ENCODE assay signal across 8 cellular contexts in the genomic region with DNA sequence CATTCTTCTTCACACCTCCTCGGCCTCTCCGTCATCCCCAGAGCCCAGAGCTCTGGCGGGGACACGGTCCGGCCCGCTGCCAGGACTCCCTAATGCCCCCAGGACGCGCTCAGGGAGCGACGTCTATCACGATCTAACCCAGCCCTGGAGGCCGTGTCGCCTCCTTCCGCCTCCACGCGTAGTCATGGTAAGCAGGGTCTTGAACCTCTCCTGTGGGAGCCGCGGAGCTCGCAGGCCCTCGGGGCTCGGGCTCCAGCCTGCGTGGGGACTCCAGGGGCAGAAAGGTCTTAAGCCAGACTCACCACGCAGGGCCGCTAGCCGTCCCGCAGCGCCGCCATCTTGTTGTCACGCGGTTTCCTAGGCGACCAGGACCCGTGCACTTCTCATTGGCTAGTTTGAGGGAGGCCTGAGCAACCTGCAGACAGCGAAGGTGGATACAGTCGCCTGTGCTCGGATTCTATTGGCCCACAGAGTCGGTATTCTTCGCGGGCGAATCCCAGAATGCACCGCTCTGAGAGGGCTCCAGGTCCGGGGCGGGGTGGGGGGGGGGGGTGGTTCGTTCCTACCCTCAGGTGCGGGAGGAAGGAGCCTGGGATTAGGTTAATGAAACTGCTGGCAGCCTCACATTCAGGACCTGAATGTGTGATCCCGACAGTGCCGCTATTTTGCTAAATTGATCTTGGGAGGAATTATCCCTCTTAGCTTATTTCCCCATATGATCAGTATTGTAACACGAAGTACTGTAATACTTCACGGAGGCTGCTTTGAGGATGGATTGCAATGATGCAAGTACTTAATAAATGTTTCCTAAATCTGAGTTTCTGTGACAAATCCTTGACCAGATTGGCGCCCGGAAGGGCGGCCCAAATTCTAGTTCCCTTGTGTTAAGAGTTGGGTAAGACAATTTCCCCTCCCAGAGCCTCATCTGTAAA.
DNase-seq lines count a peak whose midpoint lies in the region; ATAC-seq and TF ChIP-seq lines count a peak whose summit lies in the region.

Gene UBXN11 (minus strand): TSS at position 347 of the 932 bp plus-strand sequence. CDS start 3,753 bp downstream, outside the sequence.

- H3K36me3 ChIP-seq in mucosa of rectum (ENCODE audit: control insufficient read depth in 2 of 2, insufficient read depth in 2 of 2, low read length in 2 of 2) = no peaks in the 10 kb centered on the region

- DNase-seq in DMS153 treated with DMSO at 0.1 percent for 48 hours (lab: John Stamatoyannopoulos, UW; ENCODE audit: unreplicated experiment) (peak; percentile 100), OCI-M2 (lab: John Stamatoyannopoulos, UW; ENCODE audit: unreplicated experiment) (peak; percentile 64), activated T-cell treated with anti-CD3 and anti-CD28 coated beads for 24 hours (ENCODE audit: low read depth) (peak; percentile 90), erythroblast (lab: John Stamatoyannopoulos, UW) (peak; percentile 93 to 94)
- peak; percentile 84 to 85 for DNase-seq in stimulated activated CD8-positive, alpha-beta memory T cell treated with anti-CD3 and anti-CD28 coated beads, Interleukin-4, amount 100 ng/mL, for 4 hours (ENCODE audit: low read depth in 2 of 2, low spot score in 1 of 2)

- H3K27ac ChIP-seq in mucosa of rectum (ENCODE audit: low read depth in 2 of 2, low read length in 2 of 2) = peak within 1 kb of the TSS in 1 of 2 donors; percentile 43

- no peak for TF ChIP-seq EP300 in Ishikawa (IDR thresholded peaks at IDR 0.05; ENCODE audit: borderline replicate concordance)

- ATAC-seq in GM21619 (IDR thresholded peaks at IDR 0.05; ENCODE audit: unreplicated experiment) = peak; percentile 97

- H3K27me3 ChIP-seq in mucosa of rectum (ENCODE audit: control insufficient read depth in 2 of 2, insufficient read depth in 2 of 2, low read length in 2 of 2) = no peaks in the 10 kb centered on the region

- TF ChIP-seq POLR2A in erythroblast (IDR thresholded peaks at IDR 0.05; ENCODE audit: low read length) = peak; percentile 70

- TF ChIP-seq RAD21 in Ishikawa (IDR thresholded peaks at IDR 0.05; ENCODE audit: low read depth) = no peak

- peaks cover 10 to 12% of the 10 kb centered on the region in 2 donors for H3K4me1 ChIP-seq in mucosa of rectum (ENCODE audit: control insufficient read depth in 2 of 2, insufficient read depth in 2 of 2, low read length in 2 of 2)

- H3K9me3 ChIP-seq in mucosa of rectum (ENCODE audit: control insufficient read depth in 2 of 2, low read length in 2 of 2) = no peaks in the 10 kb centered on the region

- peak within 1 kb of the TSS; percentile 74 to 75 for H3K9ac ChIP-seq in mucosa of rectum (ENCODE audit: low read depth in 1 of 2, low read length in 2 of 2)

- H3K4me3 ChIP-seq in mucosa of rectum (ENCODE audit: low read length in 2 of 2) = peak within 1 kb of the TSS; percentile 83 to 90

TF ChIP-seq in Ishikawa, 13 proteins besides CTCF, POLR2A, EP300 and RAD21:
- TF ChIP-seq TAF1 (IDR thresholded peaks at IDR 0.05; ENCODE audit: low read depth) (peak; percentile 67), REST (IDR thresholded peaks at IDR 0.05; ENCODE audit: low read depth) (no peak), FOXM1 (IDR thresholded peaks at IDR 0.05; ENCODE audit: borderline replicate concordance, low read depth) (peak; percentile 93), NFIC (IDR thresholded peaks at IDR 0.05) (0 out of 2 replicates have a peak, but pooled peaks have one; percentile 23), ZBTB7A (IDR thresholded peaks at IDR 0.05; ENCODE audit: low read depth) (no peak), YY1 (IDR thresholded peaks at IDR 0.05; ENCODE audit: low read depth) (peak; percentile 99), CEBPB (IDR thresholded peaks at IDR 0.05) (no peak), TCF12 (IDR thresholded peaks at IDR 0.05; ENCODE audit: low read depth) (0 out of 2 replicates have a peak, but pooled peaks have one; percentile 3), MAX (IDR thresholded peaks at IDR 0.05) (peak; percentile 85)
- TF ChIP-seq, protein P1, sequence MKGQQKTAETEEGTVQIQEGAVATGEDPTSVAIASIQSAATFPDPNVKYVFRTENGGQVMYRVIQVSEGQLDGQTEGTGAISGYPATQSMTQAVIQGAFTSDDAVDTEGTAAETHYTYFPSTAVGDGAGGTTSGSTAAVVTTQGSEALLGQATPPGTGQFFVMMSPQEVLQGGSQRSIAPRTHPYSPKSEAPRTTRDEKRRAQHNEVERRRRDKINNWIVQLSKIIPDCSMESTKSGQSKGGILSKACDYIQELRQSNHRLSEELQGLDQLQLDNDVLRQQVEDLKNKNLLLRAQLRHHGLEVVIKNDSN (IDR thresholded peaks at IDR 0.05) = no peak
